Comparison of ENCODE assay signal across 3 cellular contexts in genomic region chr12:68985174-68985573, GRCh38.
A peak's percentile ranks its signal among the peaks of the same experiment; 100 is the strongest.
TF ChIP-seq lines count a peak whose summit lies in the region.

No MANE protein-coding gene starts in this region.

TF ChIP-seq in liver, 16 proteins besides CTCF, POLR2A, EP300 and RAD21:
- TF ChIP-seq MAX (IDR thresholded peaks at IDR 0.05) (peak; percentile 24), YY1 (IDR thresholded peaks at IDR 0.05) (peak; percentile 37), EGR1 (IDR thresholded peaks at IDR 0.05; ENCODE audit: low read depth in 2 of 2) (no peak), GABPA (IDR thresholded peaks at IDR 0.05 in 1 of 2, conservative IDR thresholded peaks at IDR 0.05 in 1 of 2) (no peak), HNF4A (conservative IDR thresholded peaks at IDR 0.05) (peak; percentile 43 to 64), RXRA (IDR thresholded peaks at IDR 0.05) (peak; percentile 44 to 51)

TF ChIP-seq in HepG2, 621 proteins besides CTCF, POLR2A, EP300 and RAD21 (continued from another document):
- TF ChIP-seq KDM6A (CRISPR knock-in tag; IDR thresholded peaks at IDR 0.05; ENCODE audit: low read depth): no peak
- TF ChIP-seq, protein P1, sequence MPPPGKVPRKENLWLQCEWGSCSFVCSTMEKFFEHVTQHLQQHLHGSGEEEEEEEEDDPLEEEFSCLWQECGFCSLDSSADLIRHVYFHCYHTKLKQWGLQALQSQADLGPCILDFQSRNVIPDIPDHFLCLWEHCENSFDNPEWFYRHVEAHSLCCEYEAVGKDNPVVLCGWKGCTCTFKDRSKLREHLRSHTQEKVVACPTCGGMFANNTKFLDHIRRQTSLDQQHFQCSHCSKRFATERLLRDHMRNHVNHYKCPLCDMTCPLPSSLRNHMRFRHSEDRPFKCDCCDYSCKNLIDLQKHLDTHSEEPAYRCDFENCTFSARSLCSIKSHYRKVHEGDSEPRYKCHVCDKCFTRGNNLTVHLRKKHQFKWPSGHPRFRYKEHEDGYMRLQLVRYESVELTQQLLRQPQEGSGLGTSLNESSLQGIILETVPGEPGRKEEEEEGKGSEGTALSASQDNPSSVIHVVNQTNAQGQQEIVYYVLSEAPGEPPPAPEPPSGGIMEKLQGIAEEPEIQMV (CRISPR knock-in tag; IDR thresholded peaks at IDR 0.05; ENCODE audit: low read depth): no peak
- TF ChIP-seq ZNF264 (CRISPR knock-in tag; IDR thresholded peaks at IDR 0.05): no peak
- no peak for TF ChIP-seq EEA1 (CRISPR knock-in tag; IDR thresholded peaks at IDR 0.05; ENCODE audit: borderline replicate concordance)
- TF ChIP-seq ZNF280B (CRISPR knock-in tag; IDR thresholded peaks at IDR 0.05; ENCODE audit: borderline replicate concordance): no peak
- TF ChIP-seq, protein P2, sequence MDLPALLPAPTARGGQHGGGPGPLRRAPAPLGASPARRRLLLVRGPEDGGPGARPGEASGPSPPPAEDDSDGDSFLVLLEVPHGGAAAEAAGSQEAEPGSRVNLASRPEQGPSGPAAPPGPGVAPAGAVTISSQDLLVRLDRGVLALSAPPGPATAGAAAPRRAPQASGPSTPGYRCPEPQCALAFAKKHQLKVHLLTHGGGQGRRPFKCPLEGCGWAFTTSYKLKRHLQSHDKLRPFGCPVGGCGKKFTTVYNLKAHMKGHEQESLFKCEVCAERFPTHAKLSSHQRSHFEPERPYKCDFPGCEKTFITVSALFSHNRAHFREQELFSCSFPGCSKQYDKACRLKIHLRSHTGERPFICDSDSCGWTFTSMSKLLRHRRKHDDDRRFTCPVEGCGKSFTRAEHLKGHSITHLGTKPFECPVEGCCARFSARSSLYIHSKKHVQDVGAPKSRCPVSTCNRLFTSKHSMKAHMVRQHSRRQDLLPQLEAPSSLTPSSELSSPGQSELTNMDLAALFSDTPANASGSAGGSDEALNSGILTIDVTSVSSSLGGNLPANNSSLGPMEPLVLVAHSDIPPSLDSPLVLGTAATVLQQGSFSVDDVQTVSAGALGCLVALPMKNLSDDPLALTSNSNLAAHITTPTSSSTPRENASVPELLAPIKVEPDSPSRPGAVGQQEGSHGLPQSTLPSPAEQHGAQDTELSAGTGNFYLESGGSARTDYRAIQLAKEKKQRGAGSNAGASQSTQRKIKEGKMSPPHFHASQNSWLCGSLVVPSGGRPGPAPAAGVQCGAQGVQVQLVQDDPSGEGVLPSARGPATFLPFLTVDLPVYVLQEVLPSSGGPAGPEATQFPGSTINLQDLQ (CRISPR knock-in tag; IDR thresholded peaks at IDR 0.05): no peak
- no peak for TF ChIP-seq NAIF1 (CRISPR knock-in tag; IDR thresholded peaks at IDR 0.05; ENCODE audit: borderline replicate concordance)
- no peak for TF ChIP-seq ZFP90 (CRISPR knock-in tag; IDR thresholded peaks at IDR 0.05; ENCODE audit: borderline replicate concordance)
- no peak for TF ChIP-seq ZNF605 (CRISPR knock-in tag; IDR thresholded peaks at IDR 0.05)
- TF ChIP-seq KMT2A (CRISPR knock-in tag; IDR thresholded peaks at IDR 0.05): no peak

TF ChIP-seq in GM23338, 12 proteins besides CTCF, POLR2A, EP300 and RAD21 (continued from another document):
- TF ChIP-seq ZNF462 (CRISPR knock-in tag; IDR thresholded peaks at IDR 0.05): no peak
- TF ChIP-seq NANOG (IDR thresholded peaks at IDR 0.05; ENCODE audit: borderline replicate concordance): no peak
- no peak for TF ChIP-seq ZNF331 (CRISPR knock-in tag; IDR thresholded peaks at IDR 0.05; ENCODE audit: low read depth)
- no peak for TF ChIP-seq EZH2 (IDR thresholded peaks at IDR 0.05; ENCODE audit: low read depth, unreplicated experiment)
- TF ChIP-seq POLR2AphosphoS5 (IDR thresholded peaks at IDR 0.05; ENCODE audit: low read depth): no peak
- no peak for TF ChIP-seq REST (IDR thresholded peaks at IDR 0.05; ENCODE audit: unreplicated experiment)
- TF ChIP-seq ZNF114 (CRISPR knock-in tag; IDR thresholded peaks at IDR 0.05): no peak
- TF ChIP-seq CREB1 (CRISPR knock-in tag; IDR thresholded peaks at IDR 0.05; ENCODE audit: low read depth): no peak
